In genomic region chr12:108990103-108990502, GRCh38 we compare ENCODE assay signal across 1 cellular context. TPM values are rescaled to one million over a fixed set of nuclear protein-coding genes. Genes with fewer than 3 reads are reported as not detected.
"Had no signal": no experiment of that assay in that cellular context is flagged by ENCODE, and none has a peak within 500 bp of the region (broad histone marks: within the 10 kb centered on the region; RNA-seq: fewer than 3 reads in every experiment).

No MANE protein-coding gene starts in this region.

RNA-seq across cellular contexts. Expression of gene SVOP, which starts 30.8 kb away (rescaled TPM):
- polyA plus RNA-seq: GM12878 had no signal
